ENCODE assay signal across 25 cellular contexts in the genomic region with DNA sequence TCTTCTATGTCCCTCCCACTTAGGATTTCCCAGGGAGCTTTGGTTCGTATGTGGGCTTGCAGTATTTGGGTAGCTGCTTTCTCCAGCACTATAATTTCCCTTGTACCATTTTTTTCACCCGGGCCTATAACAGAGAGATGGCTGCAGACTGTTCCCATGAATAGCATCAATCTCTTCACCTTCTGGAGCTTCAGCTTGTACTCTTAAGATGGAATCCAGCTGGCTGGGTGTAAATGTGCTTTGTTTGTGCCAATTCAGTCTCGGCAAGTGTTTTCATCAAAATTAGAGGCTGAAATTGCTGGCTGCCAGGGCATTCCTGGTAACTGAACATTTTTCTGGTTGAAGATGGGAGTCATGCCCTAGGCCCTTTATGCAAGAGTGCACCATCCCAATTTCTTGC. TPM values are rescaled to one million over a fixed set of nuclear protein-coding genes. Genes with fewer than 3 reads are reported as not detected.
DNase-seq lines count a peak whose midpoint lies in the region; ATAC-seq, FAIRE-seq and TF ChIP-seq lines count a peak whose summit lies in the region.
"Had no signal": no experiment of that assay in that cellular context is flagged by ENCODE, and none has a peak within 500 bp of the region (broad histone marks: within the 10 kb centered on the region; RNA-seq: fewer than 3 reads in every experiment).

No MANE protein-coding gene starts in this region.

- CTCF ChIA-PET in H1 (lab: Charles Lee; ENCODE audit: partially characterized antibody): interaction anchor here (0.6 to 1.7 kb wide), 9 partner anchors 9 to 192 kb away, joined by 3 to 9 read pairs (median 3); no protein-coding TSS in a partner anchor

- H3K27ac ChIP-seq in H1 (ENCODE audit: low read depth, low read length): no peak overlapping the region
- H3K27ac ChIP-seq in stomach: no peak overlapping the region
- H3K27ac ChIP-seq: KMS-11, Peyer's patch, SK-N-MC had no signal

- no peak overlapping the region for H2BK120ac ChIP-seq in H1 (replicated peaks; ENCODE audit: low read depth, low read length)

- no peak for TF ChIP-seq CTCF in H1 (IDR thresholded peaks at IDR 0.05; ENCODE audit: control extremely low read depth in 1 of 3, insufficient read depth in 1 of 3, low read depth in 1 of 3, low read length in 3 of 3)
- no peak for TF ChIP-seq CTCF in stomach (IDR thresholded peaks at IDR 0.05)

- intact Hi-C loops in stomach (cut with DNase I; ENCODE audit: low total_unique reads): no loop called here

- H4K5ac ChIP-seq in H1 (ENCODE audit: insufficient read length, low read depth, low read length): no peak overlapping the region

- no peak overlapping the region for H4K8ac ChIP-seq in H1 (ENCODE audit: extremely low read depth, insufficient read depth, low read length)

- TF ChIP-seq EP300 in H1 (IDR thresholded peaks at IDR 0.05; ENCODE audit: borderline replicate concordance in 1 of 2, low read depth in 2 of 2, low read length in 2 of 2): no peak
- no peak for TF ChIP-seq EP300 in stomach (IDR thresholded peaks at IDR 0.05)

- H3K4me3 Mint-ChIP-seq in activated naive CD8-positive, alpha-beta T cell: no peak overlapping the region
- no peak overlapping the region for H3K4me3 Mint-ChIP-seq in activated naive CD8-positive, alpha-beta T cell treated with anti-CD3 and anti-CD28 coated beads, Interleukin-2, amount 50 U/mL, for 24 hours
- peak overlapping the region; percentile 43 for H3K4me3 Mint-ChIP-seq in T-helper 17 cell
- H3K4me3 Mint-ChIP-seq: IgD-negative memory B cell had no signal

- H3K23ac ChIP-seq in H1 (ENCODE audit: insufficient read length): no peak overlapping the region

- H2BK15ac ChIP-seq in H1 (ENCODE audit: low read length): no peak overlapping the region

- H3K56ac ChIP-seq in H1 (replicated peaks; ENCODE audit: insufficient read length, low read depth, low read length): no peak overlapping the region

- no peak overlapping the region for H3K4me2 ChIP-seq in H1 (ENCODE audit: insufficient read depth in 1 of 2, low read depth in 2 of 2, low read length in 2 of 2)
- H3K4me2 ChIP-seq: KMS-11 had no signal

- H3K27me3 ChIP-seq in H1 (replicated peaks in 1 of 4; ENCODE audit: control insufficient read depth in 3 of 4, extremely low read depth in 1 of 4, insufficient read depth in 3 of 4, low read length in 3 of 4) (no peaks in the 10 kb centered on the region), stomach (no peaks in the 10 kb centered on the region)
- H3K27me3 ChIP-seq: Peyer's patch had no signal

- H3K14ac ChIP-seq in H1 (ENCODE audit: insufficient read length): no peak overlapping the region

- peaks cover 57% of the 10 kb centered on the region for H3K4me1 Mint-ChIP-seq in activated naive CD8-positive, alpha-beta T cell (ENCODE audit: low read depth)
- H3K4me1 Mint-ChIP-seq in activated naive CD8-positive, alpha-beta T cell treated with anti-CD3 and anti-CD28 coated beads, Interleukin-2, amount 50 U/mL, for 24 hours: peaks cover 73% of the 10 kb centered on the region
- H3K4me1 Mint-ChIP-seq in T-helper 17 cell: peaks cover 16% of the 10 kb centered on the region

- no peak overlapping the region for H3K9ac ChIP-seq in H1 (replicated peaks in 1 of 4; ENCODE audit: extremely low read depth in 1 of 4, low read depth in 3 of 4, low read length in 3 of 4)
- H3K9ac ChIP-seq: KMS-11 had no signal

- no peak overlapping the region for H3K4ac ChIP-seq in H1 (replicated peaks; ENCODE audit: insufficient read length, low read depth, low read length)

- no peak for FAIRE-seq in H1 (lab: Jason Lieb, UNC)
- FAIRE-seq: GM12891 had no signal

- WGBS in H1 (ENCODE audit: extremely low coverage in 1 of 2, insufficient coverage in 1 of 2, insufficient read length in 1 of 2, insufficient replicate concordance in 2 of 2, low coverage in 1 of 2, low lambda C conversion rate in 2 of 2, missing lambda C conversion rate in 1 of 2), 2 experiments: 90% methylated on average over 3 of the region's 3 CpGs; no CpG with 5 or more reads in 1 of the 2 experiments
- 65 to 89% (median 84%) methylated on average over 3 of the region's 3 CpGs for WGBS in stomach, 5 donors

- TF ChIP-seq POLR2A in H1 (IDR thresholded peaks at IDR 0.05; ENCODE audit: control extremely low read depth in 1 of 2, low read depth in 2 of 2, low read length in 2 of 2) (no peak), stomach (IDR thresholded peaks at IDR 0.05) (no peak)

- H3K4me3 ChIP-seq in H1 (ENCODE audit: extremely low read depth in 1 of 4, insufficient read depth in 2 of 4, low read depth in 3 of 4, low read length in 4 of 4) (no peak overlapping the region), stomach (no peak overlapping the region)
- H3K4me3 ChIP-seq: Peyer's patch, SK-N-MC had no signal

- H3K27ac Mint-ChIP-seq in activated naive CD8-positive, alpha-beta T cell: peak overlapping the region; percentile 12
- H3K27ac Mint-ChIP-seq in activated naive CD8-positive, alpha-beta T cell treated with anti-CD3 and anti-CD28 coated beads, Interleukin-2, amount 50 U/mL, for 24 hours: no peak overlapping the region
- H3K27ac Mint-ChIP-seq in T-helper 17 cell: no peak overlapping the region
- H3K27ac Mint-ChIP-seq: IgD-negative memory B cell had no signal

- H3K79me2 ChIP-seq in H1 (ENCODE audit: control insufficient read depth in 1 of 2, insufficient read depth in 2 of 2, low read length in 2 of 2): no peaks in the 10 kb centered on the region

- 0 out of 2 replicates have a peak overlapping the region, but pooled peaks have one; percentile 24 for H2AFZ ChIP-seq in H1 (ENCODE audit: low read length)

- POLR2A ChIA-PET in H1 (lab: Charles Lee; ENCODE audit: partially characterized antibody): no interaction called here

- H3K79me1 ChIP-seq in H1 (ENCODE audit: low read depth, low read length): no peaks in the 10 kb centered on the region

- no peaks in the 10 kb centered on the region for H4K20me1 ChIP-seq in H1 (replicated peaks in 1 of 2; ENCODE audit: control insufficient read depth in 1 of 2, insufficient read depth in 2 of 2, low read length in 2 of 2)

- H2BK20ac ChIP-seq in H1 (ENCODE audit: low read length): no peak overlapping the region

- H3K4me1 ChIP-seq in H1 (replicated peaks in 1 of 4; ENCODE audit: control insufficient read depth in 3 of 4, insufficient read depth in 4 of 4, low read length in 3 of 4) (no peaks in the 10 kb centered on the region), stomach (peaks cover 0 to 20% (median 5%) of the 10 kb centered on the region in 4 donors)

- no peaks in the 10 kb centered on the region for H3K36me3 ChIP-seq in H1 (ENCODE audit: control insufficient read depth in 2 of 4, insufficient read depth in 4 of 4, low read length in 3 of 4)
- no peaks in the 10 kb centered on the region for H3K36me3 ChIP-seq in stomach
- H3K36me3 ChIP-seq: Peyer's patch had no signal

- no peaks in the 10 kb centered on the region for H3K23me2 ChIP-seq in H1 (ENCODE audit: low read depth, low read length)

- no peak for ATAC-seq in activated naive CD8-positive, alpha-beta T cell treated with anti-CD3 and anti-CD28 coated beads, Interleukin-2, amount 50 U/mL, for 24 hours
- ATAC-seq in T-helper 17 cell: no peak

- H3K18ac ChIP-seq in H1 (ENCODE audit: extremely low read depth, low read length): no peak overlapping the region

- no peak overlapping the region for H4K91ac ChIP-seq in H1 (replicated peaks; ENCODE audit: insufficient read length, low read length)

- no peaks in the 10 kb centered on the region for H3K9me3 ChIP-seq in T-helper 17 cell (ENCODE audit: control insufficient read depth, low read length, poor library complexity, severe bottlenecking)
- H3K9me3 ChIP-seq in H1 (ENCODE audit: insufficient read depth in 2 of 2, low read depth in 1 of 2, low read length in 1 of 2): peaks cover 0 to 4% of the 10 kb centered on the region in 2 experiments; a peak in 1 of 4 replicates
- peaks cover 0 to 10% (median 6%) of the 10 kb centered on the region in 4 donors for H3K9me3 ChIP-seq in stomach

- H2BK5ac ChIP-seq in H1 (ENCODE audit: low read depth, low read length): no peak overlapping the region

- no peaks in the 10 kb centered on the region for H3K27me3 Mint-ChIP-seq in activated naive CD8-positive, alpha-beta T cell
- peaks cover 3% of the 10 kb centered on the region for H3K27me3 Mint-ChIP-seq in activated naive CD8-positive, alpha-beta T cell treated with anti-CD3 and anti-CD28 coated beads, Interleukin-2, amount 50 U/mL, for 24 hours
- H3K27me3 Mint-ChIP-seq in T-helper 17 cell: no peaks in the 10 kb centered on the region

- H2AK5ac ChIP-seq in H1 (ENCODE audit: low read depth, low read length): no peak overlapping the region

- H3K9me3 Mint-ChIP-seq in activated naive CD8-positive, alpha-beta T cell (ENCODE audit: low read depth): no peaks in the 10 kb centered on the region
- peaks cover 6% of the 10 kb centered on the region for H3K9me3 Mint-ChIP-seq in activated naive CD8-positive, alpha-beta T cell treated with anti-CD3 and anti-CD28 coated beads, Interleukin-2, amount 50 U/mL, for 24 hours
- H3K9me3 Mint-ChIP-seq: IgD-negative memory B cell had no signal

- peaks cover 5% of the 10 kb centered on the region for H3K36me3 Mint-ChIP-seq in activated naive CD8-positive, alpha-beta T cell
- peaks cover 12% of the 10 kb centered on the region for H3K36me3 Mint-ChIP-seq in activated naive CD8-positive, alpha-beta T cell treated with anti-CD3 and anti-CD28 coated beads, Interleukin-2, amount 50 U/mL, for 24 hours (ENCODE audit: low read depth)
- H3K36me3 Mint-ChIP-seq in T-helper 17 cell (ENCODE audit: low read depth): no peaks in the 10 kb centered on the region

- no peak for DNase-seq in activated naive CD8-positive, alpha-beta T cell treated with anti-CD3 and anti-CD28 coated beads, Interleukin-2, amount 50 U/mL, for 24 hours
- DNase-seq in T-helper 17 cell: no peak
- DNase-seq in H1 (ENCODE audit: low read depth in 1 of 2, low spot score in 2 of 2): no peak
- DNase-seq in NCI-H2081 treated with DMSO at 0.1 percent for 48 hours (lab: John Stamatoyannopoulos, UW): no peak
- no peak for DNase-seq in stomach
- no peak for DNase-seq in hepatic stellate cell (ENCODE audit: low spot score)
- DNase-seq: Calu3, DMS79 treated with DMSO at 0.1 percent for 48 hours, GF-D8, GOT3, HCEC 1CT, MM.1S, NCI-H2029, NCI-H345, NCI-H526, NCI-H82, Peyer's patch, SIG-M5 had no signal

- no peak overlapping the region for H2BK12ac ChIP-seq in H1 (ENCODE audit: low read depth, low read length)

- no peak for TF ChIP-seq RAD21 in H1 (IDR thresholded peaks at IDR 0.05 in 1 of 2, conservative IDR thresholded peaks at IDR 0.05 in 1 of 2; ENCODE audit: low read depth in 2 of 2, low read length in 2 of 2)

RNA-seq across cellular contexts. Expression of a gene that starts 12.2 kb away (rescaled TPM):
- 10 to 100 TPM; 34.3 to 43.1 TPM for total RNA-seq in T-helper 17 cell
- total RNA-seq in H1 (2021; fragmentation: NEBNext Ultra II Directional; extraction: Animal tissue kit (Norgen Biotek cat#: 25700)): 40.6 and 46.2 TPM in 2 replicates
- polyA plus RNA-seq in H1 (2011; rRNA removed): 5.8 and 8.6 TPM in 2 replicates
- 9.1 TPM for polyA plus RNA-seq in H1 (2011; cell fraction: cytosol; rRNA removed)
- polyA plus RNA-seq in H1 (2011; cell fraction: nucleus; rRNA removed): 14.1 TPM
- 14.2 to 22.0 TPM (median 18.0 TPM) in 4 replicates for polyA plus RNA-seq in H1 (2012, experiment 1 of 2)
- polyA plus RNA-seq in H1 (2012, experiment 2 of 2): 1.0 TPM
- polyA plus RNA-seq in H1 (2013, experiment 1 of 2): 33.8 TPM
- polyA plus RNA-seq in H1 (2013, experiment 2 of 2): 28.8 TPM
- 63.8 and 126 TPM in 2 replicates for polyA minus RNA-seq in H1 (2011; rRNA and poly(A)+ RNA removed)
- polyA minus RNA-seq in H1 (2011; cell fraction: cytosol; rRNA and poly(A)+ RNA removed): 54.1 TPM
- 47.9 TPM for polyA minus RNA-seq in H1 (2011; cell fraction: nucleus; rRNA and poly(A)+ RNA removed)
- total RNA-seq in stomach: 100 to 1,000 TPM in 1 of 5 donors, 10 to 100 TPM in 4; 19.8 to 278 (median 52.9) TPM
- polyA plus RNA-seq in stomach: 1 to 10 TPM; 4.1 to 8.0 (median 6.8) TPM

RNA-seq across cellular contexts. Expression of a gene that starts 32.7 kb away (rescaled TPM):
- total RNA-seq in T-helper 17 cell (not detected), stomach (1 to 10 TPM in 1 of 5 donors, not detected in 4; 1.1 TPM)
- not detected in 2 replicates for total RNA-seq in H1 (2021; fragmentation: NEBNext Ultra II Directional; extraction: Animal tissue kit (Norgen Biotek cat#: 25700))
- polyA plus RNA-seq in H1 (2011; rRNA removed) (not detected in 2 replicates), stomach (not detected)
- polyA plus RNA-seq in H1 (2011; cell fraction: cytosol; rRNA removed): not detected
- polyA plus RNA-seq in H1 (2011; cell fraction: nucleus; rRNA removed): not detected
- not detected in 4 replicates for polyA plus RNA-seq in H1 (2012, experiment 1 of 2)
- polyA plus RNA-seq in H1 (2012, experiment 2 of 2): not detected
- polyA plus RNA-seq in H1 (2013, experiment 1 of 2): not detected
- polyA plus RNA-seq in H1 (2013, experiment 2 of 2): not detected
- not detected in 2 replicates for polyA minus RNA-seq in H1 (2011; rRNA and poly(A)+ RNA removed)
- polyA minus RNA-seq in H1 (2011; cell fraction: cytosol; rRNA and poly(A)+ RNA removed): not detected
- polyA minus RNA-seq in H1 (2011; cell fraction: nucleus; rRNA and poly(A)+ RNA removed): not detected
- total RNA-seq: A673, Calu3 had no signal
- polyA plus RNA-seq: BJ, IgD-negative memory B cell had no signal
